Comparison of ENCODE assay signal across 18 cellular contexts in the genomic region with DNA sequence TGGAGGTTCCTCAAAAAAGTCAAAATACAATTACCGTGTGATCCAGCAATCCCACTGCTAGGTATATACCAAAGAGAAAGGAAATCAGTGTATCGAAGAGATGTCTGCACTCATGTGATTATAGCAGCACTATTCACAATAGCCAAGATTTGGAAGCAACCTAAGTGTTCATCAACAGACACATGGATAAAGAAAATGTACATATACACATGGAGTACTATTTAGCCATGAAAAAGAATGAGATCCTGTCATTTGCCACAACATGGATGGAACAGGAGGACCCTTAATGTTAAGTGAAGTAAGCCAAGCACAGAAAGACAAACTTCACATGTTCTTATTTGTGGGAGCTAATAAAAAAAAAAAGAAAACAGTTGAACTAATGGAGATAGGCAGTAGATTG.
"Had no signal": no experiment of that assay in that cellular context is flagged by ENCODE, and none has a peak within 500 bp of the region (broad histone marks: within the 10 kb centered on the region; RNA-seq: fewer than 3 reads in every experiment).

No MANE protein-coding gene starts in this region.

- H3K9ac ChIP-seq: parathyroid adenoma had no signal

- H3K9me3 Mint-ChIP-seq: activated CD4-positive, alpha-beta memory T cell treated with anti-CD3 and anti-CD28 coated beads, Interleukin-2, amount 10 ng/mL, durations not matched to agents 7 days and 5 days; activated naive CD4-positive, alpha-beta T cell treated with anti-CD3 and anti-CD28 coated beads for 36 hours; nephron had no signal

- ATAC-seq: activated CD8-positive, alpha-beta memory T cell treated with anti-CD3 and anti-CD28 coated beads, Interleukin-2, amount 10 ng/mL, durations not matched to agents 7 days and 5 days; stimulated activated naive CD8-positive, alpha-beta T cell treated with anti-CD3 and anti-CD28 coated beads, Interleukin-15, Interleukin-2, amounts not matched to agents 100 U/mL and 50 U/mL, for 24 hours had no signal

- H3K27me3 ChIP-seq: ascending aorta, esophagus muscularis mucosa, sigmoid colon, tibial nerve had no signal

- H2AFZ ChIP-seq: parathyroid adenoma had no signal

- H3K27me3 Mint-ChIP-seq: activated CD4-positive, alpha-beta memory T cell treated with anti-CD3 and anti-CD28 coated beads, Interleukin-2, amount 10 ng/mL, durations not matched to agents 7 days and 5 days; activated CD8-positive, alpha-beta memory T cell treated with anti-CD3 and anti-CD28 coated beads, Interleukin-2, amount 10 ng/mL, durations not matched to agents 7 days and 5 days had no signal

- DNase-seq: activated CD4-positive, alpha-beta memory T cell treated with anti-CD3 and anti-CD28 coated beads, Interleukin-2, amount 10 ng/mL, durations not matched to agents 7 days and 5 days; activated naive CD4-positive, alpha-beta T cell treated with anti-CD3 and anti-CD28 coated beads for 36 hours; cortex of kidney; effector CD8-positive, alpha-beta T cell; mesendoderm; stimulated activated CD4-positive, alpha-beta T cell treated with anti-CD3 and anti-CD28 coated beads, Interleukin-12 subunit alpha, Interleukin-12 subunit beta, amount 100 ng/mL, for 4 hours; stimulated activated CD4-positive, alpha-beta T cell treated with anti-CD3 and anti-CD28 coated beads, Interleukin-1b, Interleukin-23, amount 100 ng/mL, for 48 hours; stimulated activated CD8-positive, alpha-beta memory T cell treated with anti-CD3 and anti-CD28 coated beads, Interleukin-4, amount 100 ng/mL, for 48 hours; stimulated activated naive CD8-positive, alpha-beta T cell treated with anti-CD3 and anti-CD28 coated beads, Interleukin-15, Interleukin-2, amounts not matched to agents 100 U/mL and 50 U/mL, for 24 hours; T-helper 2 cell; WERI-Rb-1 had no signal

- H3K27ac Mint-ChIP-seq: activated CD4-positive, alpha-beta memory T cell treated with anti-CD3 and anti-CD28 coated beads, Interleukin-2, amount 10 ng/mL, durations not matched to agents 7 days and 5 days; activated CD8-positive, alpha-beta memory T cell treated with anti-CD3 and anti-CD28 coated beads, Interleukin-2, amount 10 ng/mL, durations not matched to agents 7 days and 5 days; activated naive CD4-positive, alpha-beta T cell treated with anti-CD3 and anti-CD28 coated beads for 36 hours had no signal

- H3K4me3 Mint-ChIP-seq: activated CD4-positive, alpha-beta memory T cell treated with anti-CD3 and anti-CD28 coated beads, Interleukin-2, amount 10 ng/mL, durations not matched to agents 7 days and 5 days; activated CD8-positive, alpha-beta memory T cell treated with anti-CD3 and anti-CD28 coated beads, Interleukin-2, amount 10 ng/mL, durations not matched to agents 7 days and 5 days; activated naive CD4-positive, alpha-beta T cell treated with anti-CD3 and anti-CD28 coated beads for 36 hours; nephron had no signal

- H3K4me1 ChIP-seq: parathyroid adenoma, tibial nerve had no signal

- H3K9me3 ChIP-seq: ascending aorta, esophagus muscularis mucosa, sigmoid colon, tibial nerve had no signal

- H3K27ac ChIP-seq: ascending aorta, esophagus muscularis mucosa, parathyroid adenoma, sigmoid colon, tibial nerve, WERI-Rb-1 had no signal

- H3K4me3 ChIP-seq: ascending aorta, esophagus muscularis mucosa, sigmoid colon, tibial nerve had no signal
